ENCODE assay signal across 20 cellular contexts in the genomic region with DNA sequence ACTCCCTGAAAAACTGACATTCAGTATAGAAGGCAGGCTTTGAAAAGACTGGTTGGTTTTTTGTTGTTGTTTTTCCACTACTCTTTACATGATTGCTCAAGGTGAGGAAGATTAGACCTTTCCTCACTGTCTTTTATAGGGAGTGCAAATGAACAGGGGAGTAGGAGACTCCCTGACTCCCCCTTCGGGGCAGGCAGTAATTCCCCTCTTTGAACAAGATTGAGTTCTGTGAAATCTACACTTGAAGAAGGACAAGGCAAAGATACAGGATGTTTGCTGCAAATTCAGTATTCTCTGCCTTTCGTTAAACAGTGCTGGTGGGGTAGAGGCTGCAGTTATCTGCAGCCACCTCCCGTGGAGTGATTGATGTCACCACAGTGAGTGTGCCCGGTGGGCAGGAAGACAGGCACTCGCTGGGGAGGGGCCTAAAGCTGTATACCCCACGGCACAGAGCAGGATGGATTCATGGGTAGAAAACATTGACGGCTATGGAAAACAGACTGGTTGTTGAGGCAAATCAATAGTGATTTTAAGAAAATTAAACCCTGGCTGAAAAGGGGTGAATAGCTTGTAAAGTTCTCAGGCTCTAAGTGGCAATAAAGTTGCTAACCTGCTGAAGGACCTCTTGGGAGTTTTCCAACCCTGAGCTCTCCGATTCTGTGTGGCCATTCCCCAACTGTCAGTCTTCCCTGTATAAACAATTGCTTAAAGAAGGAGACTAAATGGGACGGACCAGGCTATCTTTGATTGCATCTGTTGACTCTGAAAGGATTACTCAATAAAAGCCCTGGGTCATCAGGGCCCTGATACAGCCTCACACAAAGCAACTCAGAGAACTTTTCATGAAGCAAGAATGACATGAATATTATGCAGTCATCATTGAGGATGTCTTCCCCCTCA.
DNase-seq lines count a peak whose midpoint lies in the region; TF ChIP-seq lines count a peak whose summit lies in the region.
"Had no signal": no experiment of that assay in that cellular context is flagged by ENCODE, and none has a peak within 500 bp of the region (broad histone marks: within the 10 kb centered on the region; RNA-seq: fewer than 3 reads in every experiment).

No MANE protein-coding gene starts in this region.

- H3K79me2 ChIP-seq in Karpas-422 (ENCODE audit: low read length), result no peaks in the 10 kb centered on the region
- H3K79me2 ChIP-seq: parathyroid adenoma had no signal

- peak overlapping the region; percentile 89 for H3K27ac Mint-ChIP-seq in osteocyte (ENCODE audit: unreplicated experiment)
- H3K27ac Mint-ChIP-seq: CD4-positive, alpha-beta memory T cell; dendritic cell treated with granulocyte-macrophage colony-stimulating factor and Interleukin-4, amounts not matched to agents 40 ng/mL and 50 ng/mL, for 4 days had no signal

- no peaks in the 10 kb centered on the region for H3K9me2 ChIP-seq in Karpas-422 (replicated peaks; ENCODE audit: insufficient read depth, low read length)

- no peaks in the 10 kb centered on the region for H3K4me1 ChIP-seq in Karpas-422 (ENCODE audit: low read length)
- H3K4me1 ChIP-seq: body of pancreas, parathyroid adenoma, tibial nerve had no signal

- DNase-seq in NCI-H510A treated with DMSO at 0.1 percent for 48 hours (lab: John Stamatoyannopoulos, UW), result peak; percentile 4
- DNase-seq in NCI-H510A (lab: John Stamatoyannopoulos, UW), result no peak
- peak; percentile 17 for DNase-seq in NCI-H2227 treated with DMSO at 0.1 percent for 48 hours (lab: John Stamatoyannopoulos, UW)
- DNase-seq in epithelial cell of esophagus (ENCODE audit: low read depth), result peak; percentile 16
- no peak for DNase-seq in osteocyte (ENCODE audit: extremely low spot score, unreplicated experiment)
- DNase-seq in HPDE6-E6E7 (ENCODE audit: extremely low spot score), result no peak
- no peak for DNase-seq in Karpas-422
- DNase-seq in DMS53 treated with DMSO at 0.1 percent for 48 hours (lab: John Stamatoyannopoulos, UW; ENCODE audit: unreplicated experiment), result no peak
- DNase-seq: ACHN; activated CD8-positive, alpha-beta memory T cell treated with anti-CD3 and anti-CD28 coated beads, Interleukin-2, amount 50 U/mL, for 4 hours; body of pancreas; CD4-positive, alpha-beta memory T cell; kidney glomerular epithelial cell; NCI-H1694; stimulated activated CD4-positive, alpha-beta T cell treated with anti-CD3 and anti-CD28 coated beads, Interleukin-4, amount 100 ng/mL, for 24 hours; T-helper 1 cell had no signal

- no peaks in the 10 kb centered on the region for H3K9me3 Mint-ChIP-seq in osteocyte (ENCODE audit: unreplicated experiment)

- no peak overlapping the region for H2AFZ ChIP-seq in Karpas-422 (ENCODE audit: low read length)
- H2AFZ ChIP-seq: parathyroid adenoma had no signal

- H3K9ac ChIP-seq in Karpas-422 (ENCODE audit: low read length), result no peak overlapping the region
- H3K9ac ChIP-seq: parathyroid adenoma had no signal

- peaks cover 43% of the 10 kb centered on the region for H3K4me1 Mint-ChIP-seq in osteocyte (ENCODE audit: unreplicated experiment)
- H3K4me1 Mint-ChIP-seq: CD4-positive, alpha-beta memory T cell had no signal

- no peaks in the 10 kb centered on the region for H3K36me3 Mint-ChIP-seq in osteocyte (ENCODE audit: unreplicated experiment)
- H3K36me3 Mint-ChIP-seq: CD4-positive, alpha-beta memory T cell had no signal

- H3K36me3 ChIP-seq in Karpas-422 (ENCODE audit: insufficient read depth, low read length), result no peaks in the 10 kb centered on the region
- H3K36me3 ChIP-seq: tibial nerve had no signal

- H3K27me3 Mint-ChIP-seq in osteocyte (ENCODE audit: unreplicated experiment), result no peaks in the 10 kb centered on the region
- H3K27me3 Mint-ChIP-seq: dendritic cell treated with granulocyte-macrophage colony-stimulating factor and Interleukin-4, amounts not matched to agents 40 ng/mL and 50 ng/mL, for 4 days had no signal

- TF ChIP-seq CTCF in epithelial cell of esophagus (IDR thresholded peaks at IDR 0.05; ENCODE audit: insufficient read depth, low read depth, low read length, missing control alignments), result no peak
- no peak for TF ChIP-seq CTCF in osteocyte (IDR thresholded peaks at IDR 0.05)

- no peak overlapping the region for H3K27ac ChIP-seq in Karpas-422 (ENCODE audit: low read length)
- H3K27ac ChIP-seq: body of pancreas, parathyroid adenoma, tibial nerve had no signal

- no peaks in the 10 kb centered on the region for H3K9me3 ChIP-seq in Karpas-422 (ENCODE audit: low read length)
- H3K9me3 ChIP-seq: body of pancreas, tibial nerve had no signal

- H3K4me2 ChIP-seq in Karpas-422 (ENCODE audit: low read depth, low read length, poor library complexity, severe bottlenecking), result no peak overlapping the region

- no peaks in the 10 kb centered on the region for H4K20me1 ChIP-seq in Karpas-422 (ENCODE audit: insufficient read depth, low read depth, low read length)

- no peak overlapping the region for H3K4me3 ChIP-seq in epithelial cell of esophagus (ENCODE audit: low read length)
- no peak overlapping the region for H3K4me3 ChIP-seq in Karpas-422 (ENCODE audit: low read length)
- H3K4me3 ChIP-seq: body of pancreas, K562, tibial nerve had no signal

- H3K27me3 ChIP-seq in Karpas-422 (ENCODE audit: low read length), result no peaks in the 10 kb centered on the region
- H3K27me3 ChIP-seq: body of pancreas, tibial nerve had no signal

- H3K4me3 Mint-ChIP-seq in osteocyte (ENCODE audit: unreplicated experiment), result peak overlapping the region; percentile 18
- H3K4me3 Mint-ChIP-seq: CD4-positive, alpha-beta memory T cell; dendritic cell treated with granulocyte-macrophage colony-stimulating factor and Interleukin-4, amounts not matched to agents 40 ng/mL and 50 ng/mL, for 4 days had no signal

Comparison
In these comparisons a context has a peak if more than half of its experiments do, and no peak if none do; other contexts are left out.
1. DNase-seq: peak in NCI-H510A treated with DMSO at 0.1 percent for 48 hours (single experiment), NCI-H2227 treated with DMSO at 0.1 percent for 48 hours (single experiment) and epithelial cell of esophagus (single experiment); none in NCI-H510A (single experiment), osteocyte (single experiment), HPDE6-E6E7 (single experiment), Karpas-422 (single experiment) and DMS53 treated with DMSO at 0.1 percent for 48 hours (single experiment).